ENCODE assay signal across 8 cellular contexts in the genomic region with DNA sequence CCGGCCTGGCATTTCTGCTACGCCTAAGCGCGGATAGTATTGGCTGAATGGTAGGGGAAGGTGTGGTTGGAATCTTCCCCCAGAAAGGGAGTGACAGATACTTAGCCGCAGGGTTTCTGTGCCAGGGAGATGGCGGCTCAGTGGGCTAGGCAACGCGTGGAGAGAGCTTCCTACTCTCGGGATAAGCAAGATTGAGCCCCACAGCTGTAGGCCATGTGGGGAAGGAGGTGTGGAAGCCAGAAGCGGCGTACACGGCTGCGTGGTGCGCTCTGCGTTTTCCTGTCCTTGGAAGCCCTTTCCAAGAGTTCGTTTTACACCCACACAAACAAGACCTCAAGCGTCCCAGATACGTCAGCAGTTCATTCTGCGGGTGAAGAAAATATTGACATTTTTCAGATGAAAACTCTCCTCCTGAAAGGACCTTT. TPM values are rescaled to one million over a fixed set of nuclear protein-coding genes. Genes with fewer than 3 reads are reported as not detected.
DNase-seq lines count a peak whose midpoint lies in the region; ATAC-seq and TF ChIP-seq lines count a peak whose summit lies in the region.

No MANE protein-coding gene starts in this region.

- intact Hi-C loops in HCT116 (cut with micrococcal nuclease): no loop called here

- ATAC-seq in HCT116 (peak; percentile 69), lung (ENCODE audit: insufficient read depth, low FRiP score) (peak; percentile 50)

- no peaks in the 10 kb centered on the region for H3K27me3 ChIP-seq in GM06990 (replicated peaks; ENCODE audit: control insufficient read depth, insufficient read depth, low read length)
- no peaks in the 10 kb centered on the region for H3K27me3 ChIP-seq in HCT116 (ENCODE audit: insufficient read depth, low read length)
- H3K27me3 ChIP-seq in lung (ENCODE audit: control insufficient read depth, insufficient read depth): no peaks in the 10 kb centered on the region

- CTCF ChIA-PET in HCT116 (lab: Charles Lee): interaction anchor here (1.0 kb wide), 1 partner anchor 12 kb away, joined by 3 read pairs; no protein-coding TSS in a partner anchor

- no peak for TF ChIP-seq POLR2A in HCT116 (IDR thresholded peaks at IDR 0.05; ENCODE audit: borderline replicate concordance, extremely low read depth, insufficient read depth, insufficient read length)

- H3K36me3 ChIP-seq in GM06990 (ENCODE audit: control insufficient read depth, insufficient read depth, low read length) (no peaks in the 10 kb centered on the region), HCT116 (ENCODE audit: control insufficient read depth in 1 of 2, insufficient read depth in 2 of 2, low read length in 2 of 2) (no peaks in the 10 kb centered on the region; a peak in 1 of 4 replicates), lung (ENCODE audit: control insufficient read depth in 2 of 2, insufficient read depth in 2 of 2, low read length in 2 of 2) (no peaks in the 10 kb centered on the region)

- RAD21 ChIA-PET in HCT116 (lab: Charles Lee; ENCODE audit: low non-redundant PET in 1 of 2, low total read pairs in 2 of 2, uncharacterized antibody in 2 of 2, unreplicated experiment in 2 of 2): no interaction called here

- TSS peak; percentile 90 for BruUV-seq in HCT116 (replicated peaks; lab: Mats Ljungman, UMichigan)

- H3K4me2 ChIP-seq in HCT116 (ENCODE audit: low read length): peak overlapping the region; percentile 93

- H3K9me3 ChIP-seq in HCT116 (ENCODE audit: control insufficient read depth in 1 of 2, insufficient read depth in 1 of 2, low read depth in 1 of 2, low read length in 2 of 2) (no peaks in the 10 kb centered on the region), lung (ENCODE audit: control insufficient read depth in 2 of 2, insufficient read depth in 1 of 2, low read length in 1 of 2) (no peaks in the 10 kb centered on the region)

- peaks cover 36% of the 10 kb centered on the region for H3K79me2 ChIP-seq in HCT116 (ENCODE audit: insufficient read depth, low read length)

- WGBS in lung, 2 donors: 0 to 1% methylated on average over 19 of the region's 19 CpGs

- peak overlapping the region; percentile 71 for H3K27ac ChIP-seq in HCT116 (ENCODE audit: low read depth, low read length)
- H3K27ac ChIP-seq in lung (ENCODE audit: low read depth in 1 of 2, low read length in 1 of 2): peak overlapping the region; percentile 85 to 90

- H2AFZ ChIP-seq in HCT116 (ENCODE audit: low read depth, low read length, poor library complexity, severe bottlenecking): peak overlapping the region; percentile 72

- H3K9me2 ChIP-seq in HCT116 (ENCODE audit: insufficient read depth): no peaks in the 10 kb centered on the region

- DNase-seq in GM06990 (ENCODE audit: extremely low read depth, insufficient read length) (no peak), HCT116 (ENCODE audit: low read depth, low spot score) (peak; percentile 66), NCI-H1105 (lab: John Stamatoyannopoulos, UW) (peak; percentile 5), dermis blood vessel endothelial cell (peak; percentile 41), lung (ENCODE audit: low spot score) (peak; percentile 50), NK-92 (lab: John Stamatoyannopoulos, UW; ENCODE audit: unreplicated experiment) (no peak)
- peak; percentile 16 for DNase-seq in activated CD4-positive, alpha-beta T cell treated with anti-CD3 and anti-CD28 coated beads for 1 hour
- DNase-seq in stimulated activated CD8-positive, alpha-beta memory T cell treated with anti-CD3 and anti-CD28 coated beads, Interleukin-15, amount 100 ng/mL, for 48 hours (ENCODE audit: low read depth in 2 of 2): peak; percentile 3 to 8

- TF ChIP-seq RAD21 in HCT116 (IDR thresholded peaks at IDR 0.05; ENCODE audit: low read depth): no peak

- H3K4me1 ChIP-seq in HCT116 (ENCODE audit: control insufficient read depth in 1 of 2, insufficient read depth in 2 of 2, low read length in 2 of 2) (peaks cover 7 to 34% of the 10 kb centered on the region in 2 experiments), lung (ENCODE audit: control insufficient read depth in 2 of 2, insufficient read depth in 2 of 2, low read length in 2 of 2) (no peaks in the 10 kb centered on the region)

- peak overlapping the region; percentile 68 for H3K4me3 ChIP-seq in GM06990 (replicated peaks; ENCODE audit: low read depth, low read length)
- peak overlapping the region; percentile 86 to 99 for H3K4me3 ChIP-seq in HCT116 (replicated peaks in 1 of 2; ENCODE audit: low read depth in 1 of 2, low read length in 2 of 2)
- peak overlapping the region; percentile 61 for H3K4me3 ChIP-seq in lung

- peak overlapping the region; percentile 93 for H3K9ac ChIP-seq in HCT116 (ENCODE audit: low read length)

- no peaks in the 10 kb centered on the region for H4K20me1 ChIP-seq in HCT116 (ENCODE audit: insufficient read depth)

- TF ChIP-seq CTCF in GM06990 (IDR thresholded peaks at IDR 0.05; ENCODE audit: insufficient read depth, low read length, poor library complexity, severe bottlenecking) (no peak), HCT116 (IDR thresholded peaks at IDR 0.05 in 2 of 3, conservative IDR thresholded peaks at IDR 0.05 in 1 of 3; ENCODE audit: borderline replicate concordance in 1 of 3, insufficient read depth in 1 of 3, low read depth in 2 of 3, low read length in 2 of 3) (no peak), lung (IDR thresholded peaks at IDR 0.05; ENCODE audit: control extremely low read depth, extremely low read depth) (no peak)

- POLR2A ChIA-PET in HCT116 (lab: Charles Lee): interaction anchor here (0.8 to 2.4 kb wide), 7 partner anchors 10 to 21 kb away, joined by 3 to 11 read pairs (median 3); no protein-coding TSS in a partner anchor

TF ChIP-seq in HCT116, 20 proteins besides CTCF, POLR2A, EP300 and RAD21:
- TF ChIP-seq EGR1 (IDR thresholded peaks at IDR 0.05; ENCODE audit: low read depth) (peak; percentile 64), ZBTB33 (IDR thresholded peaks at IDR 0.05; ENCODE audit: extremely low read depth, insufficient replicate concordance, low read length) (no peak), CBX3 (IDR thresholded peaks at IDR 0.05; ENCODE audit: low read depth) (0 out of 2 replicates have a peak, but pooled peaks have one; percentile 67), SIN3A (IDR thresholded peaks at IDR 0.05; ENCODE audit: low read depth) (peak; percentile 70)
- TF ChIP-seq, protein P1, sequence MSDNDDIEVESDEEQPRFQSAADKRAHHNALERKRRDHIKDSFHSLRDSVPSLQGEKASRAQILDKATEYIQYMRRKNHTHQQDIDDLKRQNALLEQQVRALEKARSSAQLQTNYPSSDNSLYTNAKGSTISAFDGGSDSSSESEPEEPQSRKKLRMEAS (IDR thresholded peaks at IDR 0.05): peak; percentile 57

RNA-seq across cellular contexts. Expression of gene GPAT3, which starts 0.4 kb away (rescaled TPM):
- total RNA-seq in HCT116 (2021; ENCODE audit: unreplicated experiment) (36.7 TPM), dermis blood vessel endothelial cell (14.8 and 20.6 TPM in 2 replicates), lung (10 to 100 TPM in 1 of 2 donors, 1 to 10 TPM in 1; 8.6 to 11.6 TPM)
- 12.4 and 18.9 TPM in 2 replicates for polyA plus RNA-seq in HCT116 (2012)
- polyA plus RNA-seq in lung: 1 to 10 TPM; 2.5 to 6.6 TPM

RNA-seq across cellular contexts. Expression of gene ABRAXAS1, which starts 50.6 kb away (rescaled TPM):
- total RNA-seq in HCT116 (2021; ENCODE audit: unreplicated experiment): 23.3 TPM
- polyA plus RNA-seq in HCT116 (2012): 5.3 and 6.6 TPM in 2 replicates
- total RNA-seq in dermis blood vessel endothelial cell: 22.0 and 24.5 TPM in 2 replicates
- 10 to 100 TPM in 1 of 2 donors, 1 to 10 TPM in 1; 9.4 to 23.4 TPM for total RNA-seq in lung
- polyA plus RNA-seq in lung: 1 to 10 TPM; 4.3 to 5.0 TPM

Comparison
In these comparisons a context has a peak if more than half of its experiments do, and no peak if none do; other contexts are left out.
1. DNase-seq: peak in HCT116 (single experiment), NCI-H1105 (single experiment), activated CD4-positive, alpha-beta T cell treated with anti-CD3 and anti-CD28 coated beads for 1 hour (single experiment), dermis blood vessel endothelial cell (single experiment), lung (single experiment) and stimulated activated CD8-positive, alpha-beta memory T cell treated with anti-CD3 and anti-CD28 coated beads, Interleukin-15, amount 100 ng/mL, for 48 hours (2 of 2); none in GM06990 (single experiment) and NK-92 (single experiment).
2. Peak in every context shown above with its lines, with median percentiles within 50 percentile points of each other: H3K4me3 ChIP-seq.